Comparison of ENCODE assay signal across 10 cellular contexts in the genomic region with DNA sequence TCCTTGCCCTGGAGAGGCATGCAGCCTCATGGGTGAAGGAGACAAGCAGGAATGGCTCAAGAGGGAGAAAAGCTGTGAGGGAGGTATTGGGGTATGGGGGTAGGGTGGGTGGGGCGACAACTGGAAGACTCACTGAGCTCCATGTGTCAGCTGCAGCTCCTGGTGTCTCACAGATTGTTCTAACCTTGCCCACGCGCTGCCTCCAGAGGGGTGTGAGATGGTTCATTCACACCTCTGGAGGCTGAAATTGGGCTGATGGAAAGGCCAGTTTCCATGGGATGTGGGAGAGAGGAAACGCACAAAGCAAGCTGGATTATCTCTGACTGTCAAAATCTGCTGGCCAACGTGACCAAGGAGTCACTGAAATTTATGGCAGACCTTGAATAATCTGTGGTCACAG.
"Had no signal": no experiment of that assay in that cellular context is flagged by ENCODE, and none has a peak within 500 bp of the region (broad histone marks: within the 10 kb centered on the region; RNA-seq: fewer than 3 reads in every experiment).

No MANE protein-coding gene starts in this region.

- H3K36me3 ChIP-seq: HAP-1 had no signal

- DNase-seq: GM23248, GOT3, H7, HFFc6, KBM-7 had no signal

- H3K36me3 Mint-ChIP-seq: IgD-negative memory B cell had no signal

- H3K9me3 ChIP-seq: HAP-1 had no signal

- H3K9me3 Mint-ChIP-seq: HFFc6 had no signal

- H2AFZ ChIP-seq: GM23248 had no signal

- H3K4me1 Mint-ChIP-seq: IgD-negative memory B cell had no signal

- H3K27ac ChIP-seq: GM23248, HL-60 had no signal

- H3K4me3 Mint-ChIP-seq: HFFc6, IgD-negative memory B cell had no signal

- H3K4me3 ChIP-seq: GM23248, HAP-1 had no signal

- H3K4me1 ChIP-seq: HAP-1 had no signal

- H3K9ac ChIP-seq: GM23248 had no signal

- ATAC-seq: HCT116, HepG2 had no signal

- H3K27ac Mint-ChIP-seq: HFFc6, IgD-negative memory B cell had no signal
